1 cellular context compared by ENCODE assay signal in genomic region chr7:83691095-83691494, GRCh38.
TF ChIP-seq lines count a peak whose summit lies in the region.

No MANE protein-coding gene starts in this region.

TF ChIP-seq in GM23338, 12 proteins besides CTCF, POLR2A, EP300 and RAD21 (continued from another document):
- TF ChIP-seq ZNF462 (CRISPR knock-in tag; IDR thresholded peaks at IDR 0.05), result peak; percentile 89
